Comparison of ENCODE assay signal across 17 cellular contexts in genomic region chr9:93812410-93812668, GRCh38.
"Had no signal": no experiment of that assay in that cellular context is flagged by ENCODE, and none has a peak within 500 bp of the region (broad histone marks: within the 10 kb centered on the region; RNA-seq: fewer than 3 reads in every experiment).

No MANE protein-coding gene starts in this region.

- ATAC-seq: heart left ventricle; naive thymus-derived CD4-positive, alpha-beta T cell had no signal

- H3K4me3 ChIP-seq: coronary artery, heart left ventricle, sigmoid colon, skin epidermis, stomach, thoracic aorta, transverse colon had no signal

- H3K36me3 ChIP-seq: heart left ventricle, neutrophil, sigmoid colon, stomach, thoracic aorta, transverse colon had no signal

- H3K4me1 ChIP-seq: heart left ventricle, sigmoid colon, transverse colon had no signal

- H3K9me3 ChIP-seq: neutrophil, sigmoid colon, stomach, thoracic aorta, transverse colon had no signal

- H3K27me3 ChIP-seq: transverse colon had no signal

- DNase-seq: effector CD4-positive, alpha-beta T cell; erythroblast; heart left ventricle; hippocampal formation; mammary epithelial cell; naive thymus-derived CD4-positive, alpha-beta T cell; nephron progenitor cell; sigmoid colon; stimulated activated CD4-positive, alpha-beta T cell treated with anti-CD3 and anti-CD28 coated beads, Interleukin-12 subunit alpha, Interleukin-12 subunit beta, amount 100 ng/mL, for 4 hours; stimulated activated naive CD4-positive, alpha-beta T cell; stomach; substantia nigra; transverse colon had no signal

- H3K27ac ChIP-seq: coronary artery, heart left ventricle, neutrophil, sigmoid colon, skin epidermis, stomach, thoracic aorta, transverse colon had no signal
